11 cellular contexts compared by ENCODE assay signal in genomic region chr2:151991010-151991409, GRCh38.
"Had no signal": no experiment of that assay in that cellular context is flagged by ENCODE, and none has a peak within 500 bp of the region (broad histone marks: within the 10 kb centered on the region; RNA-seq: fewer than 3 reads in every experiment).

No MANE protein-coding gene starts in this region.

- DNase-seq: GM23248, GOT3, H7, H9, HCEC 1CT, HFFc6 had no signal

- H3K36me3 ChIP-seq: HAP-1 had no signal

- H2AFZ ChIP-seq: GM23248, GM23338 had no signal

- FAIRE-seq: H1, H54 had no signal

- H3K9me3 ChIP-seq: HAP-1 had no signal

- ATAC-seq: HCT116 had no signal

- H3K4me3 ChIP-seq: GM23248, GM23338, HAP-1 had no signal

- H3K9ac ChIP-seq: GM23248 had no signal

- H3K27ac ChIP-seq: GM23248 had no signal

- H3K4me2 ChIP-seq: GM23338 had no signal

- H3K4me1 ChIP-seq: HAP-1 had no signal
